1 cellular context compared by ENCODE assay signal in genomic region chr3:49723301-49723630, GRCh38.
A peak's percentile ranks its signal among the peaks of the same experiment; 100 is the strongest.
TF ChIP-seq lines count a peak whose summit lies in the region.

No MANE protein-coding gene starts in this region.

TF ChIP-seq in SK-N-SH, 30 proteins besides CTCF, POLR2A, EP300 and RAD21 (continued from another document):
- TF ChIP-seq USF1 (IDR thresholded peaks at IDR 0.05; ENCODE audit: borderline replicate concordance, low read depth) (peak; percentile 82), MXI1 (IDR thresholded peaks at IDR 0.05; ENCODE audit: low read depth, low read length) (peak; percentile 46)
